2 cellular contexts compared by ENCODE assay signal in the genomic region with DNA sequence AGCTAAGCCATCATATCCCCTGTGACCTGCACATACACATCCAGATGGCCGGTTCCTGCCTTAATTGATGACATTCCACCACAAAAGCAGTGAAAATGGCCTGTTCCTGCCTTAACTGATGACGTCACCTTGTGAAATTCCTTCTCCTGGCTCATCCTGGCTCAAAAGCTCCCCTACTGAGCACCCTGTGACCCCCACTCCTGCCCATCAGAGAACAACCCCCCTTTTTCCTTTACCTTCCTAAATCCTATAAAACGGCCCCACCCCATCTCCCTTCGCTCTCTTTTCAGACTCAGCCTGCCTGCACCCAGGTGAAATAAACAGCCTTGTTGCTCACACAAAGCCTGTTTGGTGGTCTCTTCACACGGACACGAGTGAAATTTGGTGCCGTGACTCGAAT.
TF ChIP-seq lines count a peak whose summit lies in the region.
"Not testable (repeated sequence)": the region's sequence is repeated elsewhere in the genome, so short reads cannot be mapped to it uniquely, and the experiment has no call there.

No MANE protein-coding gene starts in this region.

TF ChIP-seq in H1, 55 proteins besides CTCF, POLR2A, EP300 and RAD21:
- TF ChIP-seq TAF1 (IDR thresholded peaks at IDR 0.05; ENCODE audit: low read depth, low read length) (peak; percentile 62; the same call in 1 of the 2 replicates), POLR2AphosphoS5 (IDR thresholded peaks at IDR 0.05; ENCODE audit: low read depth, low read length) (peak; percentile 19; the same call in 1 of the 2 replicates), TBP (IDR thresholded peaks at IDR 0.05; ENCODE audit: low read depth, low read length) (peak; percentile 82), JUND (IDR thresholded peaks at IDR 0.05; ENCODE audit: low read length) (peak; percentile 91), TEAD4 (IDR thresholded peaks at IDR 0.05; ENCODE audit: low read depth, low read length) (0 out of 2 replicates have a peak, but pooled peaks have one; percentile 47), ATF2 (IDR thresholded peaks at IDR 0.05; ENCODE audit: low read length) (peak; percentile 79), CREB1 (IDR thresholded peaks at IDR 0.05) (peak; percentile 72)

TF ChIP-seq in HepG2, 621 proteins besides CTCF, POLR2A, EP300 and RAD21:
- TF ChIP-seq CREB1 (IDR thresholded peaks at IDR 0.05) (peak; percentile 86), ATF7 (IDR thresholded peaks at IDR 0.05) (peak; percentile 91)
- TF ChIP-seq CREB1, ATF7 (CRISPR knock-in tag; IDR thresholded peaks at IDR 0.05): not testable (repeated sequence)
